In the genomic region with DNA sequence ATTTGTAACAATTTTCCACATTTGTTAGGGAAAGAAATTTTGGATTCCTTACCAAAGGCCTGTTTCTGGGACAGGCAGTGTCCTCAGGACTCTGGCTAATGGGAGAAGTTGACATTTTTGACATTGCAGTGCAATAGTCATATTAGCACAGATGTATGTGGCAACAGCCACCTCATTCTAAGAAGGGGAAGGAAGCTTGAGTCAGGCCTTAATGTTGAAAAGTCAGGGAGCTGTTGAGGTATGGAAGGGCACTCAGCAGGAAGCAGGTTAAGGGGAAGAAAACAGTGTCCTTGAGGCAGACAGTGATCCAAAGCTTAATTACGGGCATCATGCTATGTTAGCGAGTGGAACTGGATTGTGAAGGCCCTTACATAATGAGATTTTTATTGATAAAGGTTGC, we compare ENCODE assay signal across 14 cellular contexts. TPM values are rescaled to one million over a fixed set of nuclear protein-coding genes. Genes with fewer than 3 reads are reported as not detected.
DNase-seq lines count a peak whose midpoint lies in the region; ATAC-seq and TF ChIP-seq lines count a peak whose summit lies in the region.
"Had no signal": no experiment of that assay in that cellular context is flagged by ENCODE, and none has a peak within 500 bp of the region (broad histone marks: within the 10 kb centered on the region; RNA-seq: fewer than 3 reads in every experiment).

No MANE protein-coding gene starts in this region.

- H3K36me3 Mint-ChIP-seq in activated T-cell treated with anti-CD3 and anti-CD28 coated beads, Interleukin-2, amount 50 U/mL, for 72 hours (ENCODE audit: insufficient read depth in 2 of 2), result peaks cover 37 to 83% of the 10 kb centered on the region in 2 donors
- H3K36me3 Mint-ChIP-seq in T-helper 1 cell treated with Interleukin-12 subunit alpha and Interleukin-12 subunit beta and Interleukin-4 antibody, amounts not matched to agents 30 μg/mL and 1 μg/mL, for 36 hours (ENCODE audit: low read depth), result peaks cover 91% of the 10 kb centered on the region

- no peak overlapping the region for H3K4me3 ChIP-seq in upper lobe of left lung
- H3K4me3 ChIP-seq: testis had no signal

- TF ChIP-seq CTCF in upper lobe of left lung (IDR thresholded peaks at IDR 0.05), result no peak

- H3K4me1 Mint-ChIP-seq in activated T-cell treated with anti-CD3 and anti-CD28 coated beads, Interleukin-2, amount 50 U/mL, for 72 hours (ENCODE audit: low read depth), result peaks cover 12% of the 10 kb centered on the region
- H3K4me1 Mint-ChIP-seq in T-helper 1 cell treated with Interleukin-12 subunit alpha and Interleukin-12 subunit beta and Interleukin-4 antibody, amounts not matched to agents 30 μg/mL and 1 μg/mL, for 36 hours (ENCODE audit: low read depth), result peaks cover 22% of the 10 kb centered on the region

- no peaks in the 10 kb centered on the region for H3K27me3 Mint-ChIP-seq in activated T-cell treated with anti-CD3 and anti-CD28 coated beads, Interleukin-2, amount 50 U/mL, for 72 hours (ENCODE audit: low read depth)
- no peaks in the 10 kb centered on the region for H3K27me3 Mint-ChIP-seq in T-helper 1 cell treated with Interleukin-12 subunit alpha and Interleukin-12 subunit beta and Interleukin-4 antibody, amounts not matched to agents 30 μg/mL and 1 μg/mL, for 36 hours (ENCODE audit: low read depth)
- H3K27me3 Mint-ChIP-seq: IgD-negative memory B cell had no signal

- ATAC-seq in activated T-cell treated with anti-CD3 and anti-CD28 coated beads, Interleukin-2, amount 50 U/mL, for 72 hours (replicated peaks in 1 of 2), result peak; percentile 46 to 79
- ATAC-seq in esophagus mucosa (peak; percentile 43), upper lobe of left lung (ENCODE audit: low FRiP score in 2 of 2) (peak; percentile 58 to 68), HG02759 (IDR thresholded peaks at IDR 0.05; ENCODE audit: unreplicated experiment) (no peak)
- ATAC-seq: left lobe of liver had no signal

- no peak for TF ChIP-seq EP300 in upper lobe of left lung (IDR thresholded peaks at IDR 0.05)

- H3K27ac Mint-ChIP-seq in activated T-cell treated with anti-CD3 and anti-CD28 coated beads, Interleukin-2, amount 50 U/mL, for 72 hours, result no peak overlapping the region
- peak overlapping the region; percentile 49 for H3K27ac Mint-ChIP-seq in T-helper 1 cell treated with Interleukin-12 subunit alpha and Interleukin-12 subunit beta and Interleukin-4 antibody, amounts not matched to agents 30 μg/mL and 1 μg/mL, for 36 hours
- H3K27ac Mint-ChIP-seq: IgD-negative memory B cell had no signal

- 69 to 77% methylated on average over 2 of the region's 2 CpGs for WGBS in upper lobe of left lung, 2 donors

- H3K9me3 ChIP-seq in upper lobe of left lung, result peaks cover 0 to 3% (median 0%) of the 10 kb centered on the region in 4 donors
- H3K9me3 ChIP-seq: testis had no signal

- no peaks in the 10 kb centered on the region for H3K27me3 ChIP-seq in upper lobe of left lung
- H3K27me3 ChIP-seq: testis had no signal

- peaks cover 8 to 15% of the 10 kb centered on the region in 2 donors for H3K9me3 Mint-ChIP-seq in activated T-cell treated with anti-CD3 and anti-CD28 coated beads, Interleukin-2, amount 50 U/mL, for 72 hours
- peaks cover 46% of the 10 kb centered on the region for H3K9me3 Mint-ChIP-seq in T-helper 1 cell treated with Interleukin-12 subunit alpha and Interleukin-12 subunit beta and Interleukin-4 antibody, amounts not matched to agents 30 μg/mL and 1 μg/mL, for 36 hours

- no peak for TF ChIP-seq POLR2A in upper lobe of left lung (IDR thresholded peaks at IDR 0.05)

- no peaks in the 10 kb centered on the region for H3K4me1 ChIP-seq in upper lobe of left lung
- H3K4me1 ChIP-seq: testis had no signal

- no peak overlapping the region for H3K4me3 Mint-ChIP-seq in activated T-cell treated with anti-CD3 and anti-CD28 coated beads, Interleukin-2, amount 50 U/mL, for 72 hours
- no peak overlapping the region for H3K4me3 Mint-ChIP-seq in T-helper 1 cell treated with Interleukin-12 subunit alpha and Interleukin-12 subunit beta and Interleukin-4 antibody, amounts not matched to agents 30 μg/mL and 1 μg/mL, for 36 hours
- H3K4me3 Mint-ChIP-seq: IgD-negative memory B cell had no signal

- DNase-seq in activated T-cell treated with anti-CD3 and anti-CD28 coated beads, Interleukin-2, amount 50 U/mL, for 72 hours, result no peak
- no peak for DNase-seq in activated T-cell treated with anti-CD3 and anti-CD28 coated beads, Interleukin-2, amount 50 U/mL, for 48 hours
- no peak for DNase-seq in upper lobe of left lung
- DNase-seq in DMS53 (lab: John Stamatoyannopoulos, UW), result no peak
- no peak for DNase-seq in NCI-H1105 treated with DMSO at 0.1 percent for 48 hours (lab: John Stamatoyannopoulos, UW)
- DNase-seq: DMS 273 treated with DMSO at 0.1 percent for 48 hours, NCI-H1694 treated with DMSO at 0.1 percent for 48 hours, NCI-H69, testis had no signal

- peaks cover 36 to 94% (median 56%) of the 10 kb centered on the region in 4 donors for H3K36me3 ChIP-seq in upper lobe of left lung

- H3K27ac ChIP-seq in upper lobe of left lung, result peak overlapping the region in 1 of 4 donors; percentile 65
- H3K27ac ChIP-seq: testis had no signal

RNA-seq across cellular contexts. Expression of gene AKTIP, which starts 20.9 kb away (rescaled TPM):
- total RNA-seq in activated T-cell treated with anti-CD3 and anti-CD28 coated beads, Interleukin-2, amount 50 U/mL, for 72 hours, result 10 to 100 TPM; 33.7 to 33.9 TPM
- total RNA-seq in esophagus mucosa (34.6 TPM), upper lobe of left lung (10 to 100 TPM; 35.6 to 61.3 (median 47.0) TPM)

RNA-seq across cellular contexts. Expression of gene RBL2, which starts 47.9 kb away (rescaled TPM):
- total RNA-seq in activated T-cell treated with anti-CD3 and anti-CD28 coated beads, Interleukin-2, amount 50 U/mL, for 72 hours, result 100 to 1,000 TPM in 1 of 2 donors, 10 to 100 TPM in 1; 83.0 to 113 TPM
- 25.3 TPM for total RNA-seq in esophagus mucosa
- 100 to 1,000 TPM in 2 of 6 donors, 10 to 100 TPM in 4; 69.2 to 164 (median 84.9) TPM for total RNA-seq in upper lobe of left lung
